13 cellular contexts compared by ENCODE assay signal in genomic region chr22:37850801-37851200, GRCh38. TPM values are rescaled to one million over a fixed set of nuclear protein-coding genes. Genes with fewer than 3 reads are reported as not detected.
DNase-seq lines count a peak whose midpoint lies in the region; ATAC-seq, FAIRE-seq and TF ChIP-seq lines count a peak whose summit lies in the region.
"Had no signal": no experiment of that assay in that cellular context is flagged by ENCODE, and none has a peak within 500 bp of the region (broad histone marks: within the 10 kb centered on the region; RNA-seq: fewer than 3 reads in every experiment).

No MANE protein-coding gene starts in this region.

- 60 to 66% methylated on average over 4 of the region's 4 CpGs for WGBS in body of pancreas, 2 donors

- no peaks in the 10 kb centered on the region for H3K9me3 ChIP-seq in BE2C
- no peaks in the 10 kb centered on the region for H3K9me3 ChIP-seq in HCT116 (ENCODE audit: control insufficient read depth in 1 of 2, insufficient read depth in 1 of 2, low read depth in 1 of 2, low read length in 2 of 2)
- H3K9me3 ChIP-seq in body of pancreas: no peaks in the 10 kb centered on the region
- H3K9me3 ChIP-seq: adrenal gland, right atrium auricular region, upper lobe of right lung had no signal

- BruUV-seq in HCT116 (replicated peaks; lab: Mats Ljungman, UMichigan): no TSS peak

- POLR2A ChIA-PET in HCT116 (lab: Charles Lee): no interaction called here
- POLR2A ChIA-PET in activated CD4-positive, alpha-beta memory T cell treated with anti-CD3 and anti-CD28 coated beads, Interleukin-2, amount 10 ng/mL, durations not matched to agents 7 days and 5 days (lab: Charles Lee): interaction anchor here (1.7 kb wide), 1 partner anchor 24 kb away, joined by 4 read pairs; no protein-coding TSS in a partner anchor

- DNase-seq in BE2C: no peak
- no peak for DNase-seq in HCT116 (ENCODE audit: low read depth, low spot score)
- DNase-seq in activated CD4-positive, alpha-beta memory T cell treated with anti-CD3 and anti-CD28 coated beads, Interleukin-2, amount 10 ng/mL, durations not matched to agents 7 days and 5 days: no peak
- DNase-seq in memory B cell (ENCODE audit: low spot score in 2 of 2): no peak
- DNase-seq in body of pancreas: no peak
- no peak for DNase-seq in hippocampal formation (lab: John Stamatoyannopoulos, UW)
- no peak for DNase-seq in urothelium cell line (ENCODE audit: low spot score)
- DNase-seq in cerebellar cortex (ENCODE audit: low spot score): no peak
- DNase-seq: adrenal gland, upper lobe of right lung had no signal

- H3K4me2 ChIP-seq in HCT116 (ENCODE audit: low read length): peak overlapping the region; percentile 82

- TF ChIP-seq CTCF in BE2C (IDR thresholded peaks at IDR 0.05; ENCODE audit: low read depth, low read length): no peak
- TF ChIP-seq CTCF in HCT116 (IDR thresholded peaks at IDR 0.05 in 2 of 3, conservative IDR thresholded peaks at IDR 0.05 in 1 of 3; ENCODE audit: borderline replicate concordance in 1 of 3, insufficient read depth in 1 of 3, low read depth in 2 of 3, low read length in 2 of 3): no peak
- no peak for TF ChIP-seq CTCF in body of pancreas (IDR thresholded peaks at IDR 0.05)

- no peak overlapping the region for H2AFZ ChIP-seq in HCT116 (ENCODE audit: low read depth, low read length, poor library complexity, severe bottlenecking)

- no peak for ATAC-seq in HCT116
- no peak for ATAC-seq in memory B cell (ENCODE audit: low read depth)
- no peak for ATAC-seq in body of pancreas
- ATAC-seq: upper lobe of right lung had no signal

- no peak for TF ChIP-seq RAD21 in HCT116 (IDR thresholded peaks at IDR 0.05; ENCODE audit: low read depth)

- H3K27ac Mint-ChIP-seq in activated CD4-positive, alpha-beta memory T cell treated with anti-CD3 and anti-CD28 coated beads, Interleukin-2, amount 10 ng/mL, durations not matched to agents 7 days and 5 days: no peak overlapping the region
- H3K27ac Mint-ChIP-seq in memory B cell: no peak overlapping the region

- H3K4me1 ChIP-seq in BE2C (no peaks in the 10 kb centered on the region), HCT116 (ENCODE audit: control insufficient read depth in 1 of 2, insufficient read depth in 2 of 2, low read length in 2 of 2) (peaks cover 11 to 20% of the 10 kb centered on the region in 2 experiments), body of pancreas (peaks cover 62% of the 10 kb centered on the region)

- H3K4me3 Mint-ChIP-seq in activated CD4-positive, alpha-beta memory T cell treated with anti-CD3 and anti-CD28 coated beads, Interleukin-2, amount 10 ng/mL, durations not matched to agents 7 days and 5 days: peak overlapping the region; percentile 84
- H3K4me3 Mint-ChIP-seq in memory B cell: peak overlapping the region; percentile 11

- no peaks in the 10 kb centered on the region for H3K9me2 ChIP-seq in HCT116 (ENCODE audit: insufficient read depth)

- CTCF ChIA-PET in HCT116 (lab: Charles Lee): no interaction called here
- CTCF ChIA-PET in activated CD4-positive, alpha-beta memory T cell treated with anti-CD3 and anti-CD28 coated beads, Interleukin-2, amount 10 ng/mL, durations not matched to agents 7 days and 5 days (lab: Charles Lee): interaction anchor here (1.5 to 1.7 kb wide), 2 partner anchors 13 to 33 kb away, joined by 6 to 14 read pairs; no protein-coding TSS in a partner anchor

- H3K27ac ChIP-seq in HCT116 (ENCODE audit: low read depth, low read length) (no peak overlapping the region), body of pancreas (no peak overlapping the region)
- H3K27ac ChIP-seq: adrenal gland, right atrium auricular region, upper lobe of right lung had no signal

- H3K27me3 ChIP-seq in BE2C: no peaks in the 10 kb centered on the region
- no peaks in the 10 kb centered on the region for H3K27me3 ChIP-seq in HCT116 (ENCODE audit: insufficient read depth, low read length)
- H3K27me3 ChIP-seq in body of pancreas: no peaks in the 10 kb centered on the region
- H3K27me3 ChIP-seq: adrenal gland, right atrium auricular region, upper lobe of right lung had no signal

- peaks cover 59% of the 10 kb centered on the region for H3K4me1 Mint-ChIP-seq in activated CD4-positive, alpha-beta memory T cell treated with anti-CD3 and anti-CD28 coated beads, Interleukin-2, amount 10 ng/mL, durations not matched to agents 7 days and 5 days
- H3K4me1 Mint-ChIP-seq in memory B cell: peaks cover 32% of the 10 kb centered on the region

- RAD21 ChIA-PET in HCT116 (lab: Charles Lee; ENCODE audit: low non-redundant PET in 1 of 2, low total read pairs in 2 of 2, uncharacterized antibody in 2 of 2, unreplicated experiment in 2 of 2): no interaction called here

- no peaks in the 10 kb centered on the region for H3K27me3 Mint-ChIP-seq in activated CD4-positive, alpha-beta memory T cell treated with anti-CD3 and anti-CD28 coated beads, Interleukin-2, amount 10 ng/mL, durations not matched to agents 7 days and 5 days
- H3K27me3 Mint-ChIP-seq in memory B cell: no peaks in the 10 kb centered on the region

- peaks cover 51% of the 10 kb centered on the region for H3K36me3 ChIP-seq in BE2C
- peaks cover 42 to 49% of the 10 kb centered on the region in 2 experiments; a peak in 3 of 4 replicates for H3K36me3 ChIP-seq in HCT116 (ENCODE audit: control insufficient read depth in 1 of 2, insufficient read depth in 2 of 2, low read length in 2 of 2)
- H3K36me3 ChIP-seq in body of pancreas (replicated peaks in 1 of 2; ENCODE audit: insufficient read depth in 1 of 2, low read depth in 2 of 2): peaks cover 0 to 11% of the 10 kb centered on the region in 2 donors

- no peaks in the 10 kb centered on the region for H3K9me3 Mint-ChIP-seq in activated CD4-positive, alpha-beta memory T cell treated with anti-CD3 and anti-CD28 coated beads, Interleukin-2, amount 10 ng/mL, durations not matched to agents 7 days and 5 days
- H3K9me3 Mint-ChIP-seq in memory B cell: no peaks in the 10 kb centered on the region

- no peak for FAIRE-seq in urothelium cell line (lab: Jason Lieb, UNC)

- peaks cover 66% of the 10 kb centered on the region for H3K36me3 Mint-ChIP-seq in activated CD4-positive, alpha-beta memory T cell treated with anti-CD3 and anti-CD28 coated beads, Interleukin-2, amount 10 ng/mL, durations not matched to agents 7 days and 5 days (ENCODE audit: low read depth)
- peaks cover 24% of the 10 kb centered on the region for H3K36me3 Mint-ChIP-seq in memory B cell

- H3K9ac ChIP-seq in HCT116 (ENCODE audit: low read length): peak overlapping the region; percentile 84

- TF ChIP-seq POLR2A in HCT116 (IDR thresholded peaks at IDR 0.05; ENCODE audit: borderline replicate concordance, extremely low read depth, insufficient read depth, insufficient read length) (no peak), body of pancreas (IDR thresholded peaks at IDR 0.05) (no peak)

- peaks cover 10% of the 10 kb centered on the region; the same call in 1 of the 2 replicates for H4K20me1 ChIP-seq in HCT116 (ENCODE audit: insufficient read depth)

- H3K79me2 ChIP-seq in HCT116 (ENCODE audit: insufficient read depth, low read length): peaks cover 86% of the 10 kb centered on the region

- intact Hi-C loops in HCT116 (cut with micrococcal nuclease) (no loop called here), body of pancreas (cut with DNase I) (no loop called here)

- H3K4me3 ChIP-seq in BE2C (ENCODE audit: low read depth, low read length): peak overlapping the region; percentile 71; the same call in 1 of the 2 replicates
- H3K4me3 ChIP-seq in HCT116 (replicated peaks in 1 of 2; ENCODE audit: low read depth in 1 of 2, low read length in 2 of 2): peak overlapping the region in 1 of 2 experiments; percentile 91; a peak in 1 of 4 replicates
- H3K4me3 ChIP-seq in body of pancreas: no peak overlapping the region

TF ChIP-seq in HCT116, 20 proteins besides CTCF, POLR2A, EP300 and RAD21 (continues in another document):
- TF ChIP-seq EZH2phosphoT487 (IDR thresholded peaks at IDR 0.05; ENCODE audit: borderline replicate concordance) (no peak), YY1 (IDR thresholded peaks at IDR 0.05; ENCODE audit: extremely low read depth, insufficient replicate concordance, low read depth, low read length) (no peak), JUND (IDR thresholded peaks at IDR 0.05) (no peak), CEBPB (IDR thresholded peaks at IDR 0.05; ENCODE audit: low read depth) (no peak), SRF (IDR thresholded peaks at IDR 0.05; ENCODE audit: low read depth) (no peak), SIN3A (IDR thresholded peaks at IDR 0.05; ENCODE audit: low read depth) (no peak), EZH2 (IDR thresholded peaks at IDR 0.05) (no peak)

RNA-seq across cellular contexts. Expression of gene EIF3L, which starts 1.6 kb away (rescaled TPM):
- 332 TPM for polyA plus RNA-seq in BE2C (2012; ENCODE audit: insufficient read depth, insufficient read length, low read depth)
- total RNA-seq in HCT116 (2021; ENCODE audit: unreplicated experiment) (687 TPM), body of pancreas (100 to 1,000 TPM; 139 to 230 TPM)
- polyA plus RNA-seq in HCT116 (2012): 1,071 and 1,188 TPM in 2 replicates
- 100 to 1,000 TPM; 331 to 348 TPM for total RNA-seq in activated CD4-positive, alpha-beta memory T cell treated with anti-CD3 and anti-CD28 coated beads, Interleukin-2, amount 10 ng/mL, durations not matched to agents 7 days and 5 days

RNA-seq across cellular contexts. Expression of gene ANKRD54, which starts 6.7 kb away (rescaled TPM):
- 95.5 TPM for polyA plus RNA-seq in BE2C (2012; ENCODE audit: insufficient read depth, insufficient read length, low read depth)
- 29.8 TPM for total RNA-seq in HCT116 (2021; ENCODE audit: unreplicated experiment)
- 25.5 and 27.9 TPM in 2 replicates for polyA plus RNA-seq in HCT116 (2012)
- total RNA-seq in activated CD4-positive, alpha-beta memory T cell treated with anti-CD3 and anti-CD28 coated beads, Interleukin-2, amount 10 ng/mL, durations not matched to agents 7 days and 5 days: 10 to 100 TPM; 22.1 TPM
- total RNA-seq in body of pancreas: 10 to 100 TPM; 38.1 to 88.0 TPM

RNA-seq across cellular contexts. Expression of gene GALR3, which starts 27.6 kb away (rescaled TPM):
- not detected for polyA plus RNA-seq in BE2C (2012; ENCODE audit: insufficient read depth, insufficient read length, low read depth)
- total RNA-seq in HCT116 (2021; ENCODE audit: unreplicated experiment) (0.32 TPM), body of pancreas (not detected)
- 0.12 TPM in 1 of 2 replicates, not detected in the other for polyA plus RNA-seq in HCT116 (2012)
- total RNA-seq in activated CD4-positive, alpha-beta memory T cell treated with anti-CD3 and anti-CD28 coated beads, Interleukin-2, amount 10 ng/mL, durations not matched to agents 7 days and 5 days: not detected
- total RNA-seq: H4, lung microvascular endothelial cell, right atrium auricular region, upper lobe of right lung had no signal
- polyA plus RNA-seq: adrenal gland had no signal

RNA-seq across cellular contexts. Expression of gene GCAT, which starts 43.1 kb away (rescaled TPM):
- 24.4 TPM for polyA plus RNA-seq in BE2C (2012; ENCODE audit: insufficient read depth, insufficient read length, low read depth)
- total RNA-seq in HCT116 (2021; ENCODE audit: unreplicated experiment) (88.7 TPM), body of pancreas (10 to 100 TPM; 31.6 to 42.5 TPM)
- 92.9 and 111 TPM in 2 replicates for polyA plus RNA-seq in HCT116 (2012)
- total RNA-seq in activated CD4-positive, alpha-beta memory T cell treated with anti-CD3 and anti-CD28 coated beads, Interleukin-2, amount 10 ng/mL, durations not matched to agents 7 days and 5 days: 10 to 100 TPM; 13.2 to 14.1 TPM

RNA-seq across cellular contexts. Expression of gene MICALL1, which starts 55.3 kb away (rescaled TPM):
- polyA plus RNA-seq in BE2C (2012; ENCODE audit: insufficient read depth, insufficient read length, low read depth): 30.9 TPM
- total RNA-seq in HCT116 (2021; ENCODE audit: unreplicated experiment) (35.2 TPM), body of pancreas (10 to 100 TPM; 19.2 to 34.9 TPM)
- 21.2 and 31.8 TPM in 2 replicates for polyA plus RNA-seq in HCT116 (2012)
- total RNA-seq in activated CD4-positive, alpha-beta memory T cell treated with anti-CD3 and anti-CD28 coated beads, Interleukin-2, amount 10 ng/mL, durations not matched to agents 7 days and 5 days: 10 to 100 TPM; 21.8 to 24.1 TPM
